13 cellular contexts compared by ENCODE assay signal in the genomic region with DNA sequence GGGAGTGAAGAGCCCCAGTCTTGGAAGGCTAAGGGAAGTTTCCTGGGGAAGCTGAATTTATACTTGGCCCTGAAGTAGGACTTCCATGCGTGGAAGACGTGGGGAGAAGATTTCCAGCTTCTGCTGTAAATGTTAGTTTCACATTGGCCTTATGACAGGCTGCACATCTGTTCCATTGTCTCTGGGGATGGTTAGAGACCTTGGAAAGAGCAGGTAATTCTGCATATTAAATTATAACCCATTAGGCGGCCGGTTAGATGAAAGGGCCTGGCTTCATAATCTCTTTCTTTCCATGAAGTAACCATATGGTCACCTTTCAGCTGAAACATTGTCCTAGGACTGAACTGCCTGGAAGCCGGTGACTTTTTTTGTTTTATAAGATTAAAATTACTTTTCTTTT. TPM values are rescaled to one million over a fixed set of nuclear protein-coding genes. Genes with fewer than 3 reads are reported as not detected.
"Had no signal": no experiment of that assay in that cellular context is flagged by ENCODE, and none has a peak within 500 bp of the region (broad histone marks: within the 10 kb centered on the region; RNA-seq: fewer than 3 reads in every experiment).

No MANE protein-coding gene starts in this region.

- H3K27me3 ChIP-seq: foreskin keratinocyte had no signal

- H3K27ac ChIP-seq: foreskin keratinocyte had no signal

- H3K4me1 ChIP-seq: foreskin keratinocyte had no signal

- DNase-seq: activated CD4-positive, alpha-beta T cell treated with anti-CD3 and anti-CD28 coated beads, Interleukin-2, amount 50 U/mL, for 48 hours; activated CD8-positive, alpha-beta memory T cell treated with anti-CD3 and anti-CD28 coated beads, Interleukin-2, amount 10 ng/mL, durations not matched to agents 7 days and 5 days; activated naive CD4-positive, alpha-beta T cell treated with anti-CD3 and anti-CD28 coated beads, Interleukin-2, amount 50 U/mL, for 16 hours; activated T-cell treated with anti-CD3 and anti-CD28 coated beads, Interleukin-2, amount 50 U/mL, for 24 hours; dermis blood vessel endothelial cell; effector memory CD8-positive, alpha-beta T cell; foreskin keratinocyte; kidney glomerular epithelial cell; stimulated activated CD4-positive, alpha-beta T cell treated with anti-CD3 and anti-CD28 coated beads, Interleukin-1b, Interleukin-23, amount 100 ng/mL, for 48 hours had no signal

- FAIRE-seq: astrocyte had no signal

- ATAC-seq: activated CD8-positive, alpha-beta memory T cell treated with anti-CD3 and anti-CD28 coated beads, Interleukin-2, amount 10 ng/mL, durations not matched to agents 7 days and 5 days; effector memory CD8-positive, alpha-beta T cell; foreskin keratinocyte; sciatic nerve had no signal

RNA-seq across cellular contexts. Expression of gene DPT, which starts 37.5 kb away (rescaled TPM):
- total RNA-seq: activated CD8-positive, alpha-beta memory T cell treated with anti-CD3 and anti-CD28 coated beads, Interleukin-2, amount 10 ng/mL, durations not matched to agents 7 days and 5 days; astrocyte; dermis blood vessel endothelial cell; foreskin keratinocyte; pulmonary artery endothelial cell had no signal
- polyA plus RNA-seq: foreskin keratinocyte, neural cell had no signal
